In the genomic region with DNA sequence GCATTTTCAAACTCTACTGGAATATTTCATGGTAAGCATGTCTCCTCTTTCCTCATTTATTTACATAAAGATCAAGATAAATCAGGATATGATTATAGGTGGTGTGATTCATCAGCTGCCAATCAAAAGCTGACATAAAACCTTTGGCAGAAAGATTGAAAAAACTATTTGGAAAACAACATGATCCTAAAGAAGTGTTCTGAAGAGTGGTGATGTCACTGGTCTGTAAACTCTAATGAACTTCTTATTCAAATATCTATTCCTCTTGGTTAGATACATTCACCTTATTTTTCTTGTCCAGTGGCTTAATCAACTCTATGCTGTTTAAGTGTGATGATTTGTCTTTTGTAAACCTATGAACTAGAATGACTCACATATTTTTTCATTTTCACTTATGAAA, we compare ENCODE assay signal across 23 cellular contexts.
"Had no signal": no experiment of that assay in that cellular context is flagged by ENCODE, and none has a peak within 500 bp of the region (broad histone marks: within the 10 kb centered on the region; RNA-seq: fewer than 3 reads in every experiment).

No MANE protein-coding gene starts in this region.

- H3K9me3 Mint-ChIP-seq: activated CD4-positive, alpha-beta memory T cell treated with anti-CD3 and anti-CD28 coated beads for 36 hours; activated naive CD4-positive, alpha-beta T cell treated with anti-CD3 and anti-CD28 coated beads, Interleukin-2, amount 10 ng/mL, durations not matched to agents 7 days and 5 days; activated naive CD8-positive, alpha-beta T cell treated with anti-CD3 and anti-CD28 coated beads for 36 hours had no signal

- H3K4me3 Mint-ChIP-seq: activated CD4-positive, alpha-beta memory T cell treated with anti-CD3 and anti-CD28 coated beads for 36 hours; activated naive CD4-positive, alpha-beta T cell treated with anti-CD3 and anti-CD28 coated beads, Interleukin-2, amount 10 ng/mL, durations not matched to agents 7 days and 5 days; activated naive CD8-positive, alpha-beta T cell treated with anti-CD3 and anti-CD28 coated beads for 36 hours; activated T-cell treated with anti-CD3 and anti-CD28 coated beads, Interleukin-2, amount 50 U/mL, for 4 hours; T-helper 17 cell; WTC11 had no signal

- H2AFZ ChIP-seq: PC-9 had no signal

- H3K27ac Mint-ChIP-seq: activated CD4-positive, alpha-beta memory T cell treated with anti-CD3 and anti-CD28 coated beads for 36 hours; activated naive CD4-positive, alpha-beta T cell treated with anti-CD3 and anti-CD28 coated beads, Interleukin-2, amount 10 ng/mL, durations not matched to agents 7 days and 5 days; activated naive CD8-positive, alpha-beta T cell treated with anti-CD3 and anti-CD28 coated beads for 36 hours; T-helper 17 cell; WTC11 had no signal

- DNase-seq: activated CD4-positive, alpha-beta memory T cell treated with anti-CD3 and anti-CD28 coated beads for 36 hours; activated CD4-positive, alpha-beta T cell treated with anti-CD3 and anti-CD28 coated beads for 48 hours; activated CD4-positive, CD25-positive, alpha-beta regulatory T cell treated with anti-CD3 and anti-CD28 coated beads, Interleukin-2, amount 50 U/mL, for 72 hours; activated CD8-positive, alpha-beta memory T cell treated with anti-CD3 and anti-CD28 coated beads for 24 hours; activated gamma-delta T cell treated with Interleukin-2 at 50 U/mL for 16 hours; activated naive CD4-positive, alpha-beta T cell treated with anti-CD3 and anti-CD28 coated beads, Interleukin-2, amount 10 ng/mL, durations not matched to agents 7 days and 5 days; activated naive CD8-positive, alpha-beta T cell treated with anti-CD3 and anti-CD28 coated beads for 36 hours; activated T-cell treated with anti-CD3 and anti-CD28 coated beads, Interleukin-2, amount 50 U/mL, for 4 hours; central memory CD4-positive, alpha-beta T cell; Kasumi-1; NCI-H1092; NCI-H1417; NCI-H1930; NCI-H2171; NCI-H2227 treated with DMSO at 0.1 percent for 48 hours; NCI-H510A; NCI-H526 treated with DMSO at 0.1 percent for 48 hours; NK-92 treated with Interleukin-12 subunit alpha and Interleukin-12 subunit beta, amount 100 ng/mL, for 24 hours; PC-9; SHP77 treated with DMSO at 0.1 percent for 48 hours; T-helper 17 cell; T-helper 9 cell had no signal

- H3K27me3 Mint-ChIP-seq: activated CD4-positive, alpha-beta memory T cell treated with anti-CD3 and anti-CD28 coated beads for 36 hours; activated naive CD4-positive, alpha-beta T cell treated with anti-CD3 and anti-CD28 coated beads, Interleukin-2, amount 10 ng/mL, durations not matched to agents 7 days and 5 days; T-helper 17 cell had no signal

- ATAC-seq: activated T-cell treated with anti-CD3 and anti-CD28 coated beads, Interleukin-2, amount 50 U/mL, for 4 hours; T-helper 17 cell; WTC11 had no signal

- H3K4me2 ChIP-seq: PC-9 had no signal

- H3K36me3 Mint-ChIP-seq: activated CD4-positive, alpha-beta memory T cell treated with anti-CD3 and anti-CD28 coated beads for 36 hours; activated naive CD4-positive, alpha-beta T cell treated with anti-CD3 and anti-CD28 coated beads, Interleukin-2, amount 10 ng/mL, durations not matched to agents 7 days and 5 days; activated naive CD8-positive, alpha-beta T cell treated with anti-CD3 and anti-CD28 coated beads for 36 hours had no signal

- H3K4me3 ChIP-seq: PC-9 had no signal

- H3K27ac ChIP-seq: PC-9 had no signal

- H3K4me1 Mint-ChIP-seq: activated naive CD4-positive, alpha-beta T cell treated with anti-CD3 and anti-CD28 coated beads, Interleukin-2, amount 10 ng/mL, durations not matched to agents 7 days and 5 days; activated naive CD8-positive, alpha-beta T cell treated with anti-CD3 and anti-CD28 coated beads for 36 hours; T-helper 17 cell had no signal
